15 cellular contexts compared by ENCODE assay signal in genomic region chr16:1537138-1537577, GRCh38. TPM values are rescaled to one million over a fixed set of nuclear protein-coding genes. Genes with fewer than 3 reads are reported as not detected.
DNase-seq lines count a peak whose midpoint lies in the region; ATAC-seq and TF ChIP-seq lines count a peak whose summit lies in the region.
"Had no signal": no experiment of that assay in that cellular context is flagged by ENCODE, and none has a peak within 500 bp of the region (broad histone marks: within the 10 kb centered on the region; RNA-seq: fewer than 3 reads in every experiment).

No MANE protein-coding gene starts in this region.

- peak overlapping the region; percentile 100 for H3K4me3 Mint-ChIP-seq in activated naive CD4-positive, alpha-beta T cell treated with anti-CD3 and anti-CD28 coated beads, Interleukin-2, amount 10 ng/mL, durations not matched to agents 7 days and 5 days
- H3K4me3 Mint-ChIP-seq in activated CD8-positive, alpha-beta memory T cell treated with anti-CD3 and anti-CD28 coated beads, Interleukin-2, amount 10 ng/mL, durations not matched to agents 7 days and 5 days: peak overlapping the region; percentile 94

- CTCF ChIA-PET in activated naive CD4-positive, alpha-beta T cell treated with anti-CD3 and anti-CD28 coated beads, Interleukin-2, amount 10 ng/mL, durations not matched to agents 7 days and 5 days (lab: Charles Lee): no interaction called here
- CTCF ChIA-PET in activated CD8-positive, alpha-beta memory T cell treated with anti-CD3 and anti-CD28 coated beads, Interleukin-2, amount 10 ng/mL, durations not matched to agents 7 days and 5 days (lab: Charles Lee): no interaction called here

- H3K9me3 ChIP-seq in right atrium auricular region (no peaks in the 10 kb centered on the region), stomach smooth muscle (ENCODE audit: control insufficient read depth in 2 of 2, low read length in 2 of 2) (no peaks in the 10 kb centered on the region)

- H3K27ac Mint-ChIP-seq in activated naive CD4-positive, alpha-beta T cell treated with anti-CD3 and anti-CD28 coated beads, Interleukin-2, amount 10 ng/mL, durations not matched to agents 7 days and 5 days: peak overlapping the region; percentile 86
- peak overlapping the region; percentile 73 for H3K27ac Mint-ChIP-seq in activated CD8-positive, alpha-beta memory T cell treated with anti-CD3 and anti-CD28 coated beads, Interleukin-2, amount 10 ng/mL, durations not matched to agents 7 days and 5 days

- H3K36me3 ChIP-seq in right atrium auricular region: peaks cover 43% of the 10 kb centered on the region
- H3K36me3 ChIP-seq in stomach smooth muscle (ENCODE audit: control insufficient read depth in 2 of 2, insufficient read depth in 2 of 2, low read length in 2 of 2): peaks cover 8 to 19% of the 10 kb centered on the region in 2 donors

- no peaks in the 10 kb centered on the region for H3K27me3 Mint-ChIP-seq in activated naive CD4-positive, alpha-beta T cell treated with anti-CD3 and anti-CD28 coated beads, Interleukin-2, amount 10 ng/mL, durations not matched to agents 7 days and 5 days
- no peaks in the 10 kb centered on the region for H3K27me3 Mint-ChIP-seq in activated CD8-positive, alpha-beta memory T cell treated with anti-CD3 and anti-CD28 coated beads, Interleukin-2, amount 10 ng/mL, durations not matched to agents 7 days and 5 days

- H3K36me3 Mint-ChIP-seq in activated naive CD4-positive, alpha-beta T cell treated with anti-CD3 and anti-CD28 coated beads, Interleukin-2, amount 10 ng/mL, durations not matched to agents 7 days and 5 days: peaks cover 58% of the 10 kb centered on the region
- peaks cover 32% of the 10 kb centered on the region for H3K36me3 Mint-ChIP-seq in activated CD8-positive, alpha-beta memory T cell treated with anti-CD3 and anti-CD28 coated beads, Interleukin-2, amount 10 ng/mL, durations not matched to agents 7 days and 5 days

- peak overlapping the region; percentile 88 to 96 for H3K27ac ChIP-seq in right atrium auricular region
- H3K27ac ChIP-seq in stomach smooth muscle (ENCODE audit: low read length): peak overlapping the region; percentile 41
- H3K27ac ChIP-seq: PC-9 had no signal

- H3K4me3 ChIP-seq in right atrium auricular region: peak overlapping the region; percentile 56 to 66
- H3K4me3 ChIP-seq in stomach smooth muscle (ENCODE audit: low read length in 2 of 2): peak overlapping the region in 1 of 2 donors; percentile 78
- H3K4me3 ChIP-seq: PC-9 had no signal

- H3K27me3 ChIP-seq in right atrium auricular region (no peaks in the 10 kb centered on the region), stomach smooth muscle (ENCODE audit: control insufficient read depth in 1 of 2, insufficient read depth in 2 of 2, low read length in 2 of 2) (no peaks in the 10 kb centered on the region)

- no peak overlapping the region for H3K9ac ChIP-seq in stomach smooth muscle (ENCODE audit: low read length in 2 of 2)

- no peaks in the 10 kb centered on the region for H3K9me3 Mint-ChIP-seq in activated naive CD4-positive, alpha-beta T cell treated with anti-CD3 and anti-CD28 coated beads, Interleukin-2, amount 10 ng/mL, durations not matched to agents 7 days and 5 days
- H3K9me3 Mint-ChIP-seq in activated CD8-positive, alpha-beta memory T cell treated with anti-CD3 and anti-CD28 coated beads, Interleukin-2, amount 10 ng/mL, durations not matched to agents 7 days and 5 days (ENCODE audit: low read depth): no peaks in the 10 kb centered on the region

- no peak for TF ChIP-seq CTCF in right atrium auricular region (IDR thresholded peaks at IDR 0.05)

- H3K4me1 ChIP-seq in right atrium auricular region (peaks cover 3 to 77% of the 10 kb centered on the region in 2 donors), stomach smooth muscle (ENCODE audit: control insufficient read depth, insufficient read depth, low read length) (peaks cover 75% of the 10 kb centered on the region)

- ATAC-seq in activated CD8-positive, alpha-beta memory T cell treated with anti-CD3 and anti-CD28 coated beads, Interleukin-2, amount 10 ng/mL, durations not matched to agents 7 days and 5 days: no peak

- peaks cover 75% of the 10 kb centered on the region for H3K4me1 Mint-ChIP-seq in activated naive CD4-positive, alpha-beta T cell treated with anti-CD3 and anti-CD28 coated beads, Interleukin-2, amount 10 ng/mL, durations not matched to agents 7 days and 5 days
- H3K4me1 Mint-ChIP-seq in activated CD8-positive, alpha-beta memory T cell treated with anti-CD3 and anti-CD28 coated beads, Interleukin-2, amount 10 ng/mL, durations not matched to agents 7 days and 5 days: peaks cover 56% of the 10 kb centered on the region

- DNase-seq in activated naive CD4-positive, alpha-beta T cell treated with anti-CD3 and anti-CD28 coated beads, Interleukin-2, amount 10 ng/mL, durations not matched to agents 7 days and 5 days: no peak
- no peak for DNase-seq in activated naive CD4-positive, alpha-beta T cell treated with Interleukin-2 at 50 U/mL for 16 hours
- DNase-seq in activated CD8-positive, alpha-beta memory T cell treated with anti-CD3 and anti-CD28 coated beads, Interleukin-2, amount 10 ng/mL, durations not matched to agents 7 days and 5 days: no peak
- no peak for DNase-seq in right atrium auricular region (ENCODE audit: low spot score)
- DNase-seq in COR-L47 (lab: John Stamatoyannopoulos, UW): no peak
- DNase-seq in DMS79 (lab: John Stamatoyannopoulos, UW): no peak
- no peak for DNase-seq in NCI-H1105 treated with DMSO at 0.1 percent for 48 hours (lab: John Stamatoyannopoulos, UW)
- DNase-seq: effector CD4-positive, alpha-beta T cell; IMR-90; NCI-H1105; NCI-H446 treated with DMSO at 0.1 percent for 48 hours; PC-9; stimulated activated CD4-positive, alpha-beta T cell treated with anti-CD3 and anti-CD28 coated beads, Interleukin-12 subunit alpha, Interleukin-12 subunit beta, amount 100 ng/mL, for 4 hours had no signal

RNA-seq across cellular contexts. Expression of gene TMEM204, which starts 3.7 kb away (rescaled TPM):
- 10 to 100 TPM; 34.7 to 37.1 TPM for total RNA-seq in activated CD8-positive, alpha-beta memory T cell treated with anti-CD3 and anti-CD28 coated beads, Interleukin-2, amount 10 ng/mL, durations not matched to agents 7 days and 5 days
- total RNA-seq in right atrium auricular region: 10 to 100 TPM; 35.1 to 42.2 TPM
- total RNA-seq: PC-9 had no signal

RNA-seq across cellular contexts. Expression of gene TELO2, which starts 44.0 kb away (rescaled TPM):
- 10 to 100 TPM; 60.7 to 63.8 TPM for total RNA-seq in activated CD8-positive, alpha-beta memory T cell treated with anti-CD3 and anti-CD28 coated beads, Interleukin-2, amount 10 ng/mL, durations not matched to agents 7 days and 5 days
- 10 to 100 TPM; 11.3 to 11.5 TPM for total RNA-seq in right atrium auricular region

RNA-seq across cellular contexts. Expression of gene PTX4, which starts 48.4 kb away (rescaled TPM):
- not detected for total RNA-seq in activated CD8-positive, alpha-beta memory T cell treated with anti-CD3 and anti-CD28 coated beads, Interleukin-2, amount 10 ng/mL, durations not matched to agents 7 days and 5 days
- under 1 TPM in 1 of 2 donors, not detected in 1; 0.24 TPM for total RNA-seq in right atrium auricular region
- total RNA-seq: IMR-90; T-helper 1 cell treated with Interleukin-12 subunit alpha and Interleukin-12 subunit beta and Interleukin-4 antibody, amounts not matched to agents 30 ng/mL and 1 ng/mL, for 36 hours had no signal

Comparison
In these comparisons a context has a peak if more than half of its experiments do, and no peak if none do; other contexts are left out.
1. RNA of gene TELO2, which starts 44.0 kb away (total RNA-seq): 60.7 to 63.8 TPM in activated CD8-positive, alpha-beta memory T cell treated with anti-CD3 and anti-CD28 coated beads, Interleukin-2, amount 10 ng/mL, durations not matched to agents 7 days and 5 days; 11.3 to 11.5 TPM in right atrium auricular region; every median in the first group is over 4 times any median in the second.